ENCODE assay signal across 15 cellular contexts in genomic region chr9:118643118-118643517, GRCh38.
A peak's percentile ranks its signal among the peaks of the same experiment; 100 is the strongest.
DNase-seq lines count a peak whose midpoint lies in the region; ATAC-seq, FAIRE-seq and TF ChIP-seq lines count a peak whose summit lies in the region.
"Had no signal": no experiment of that assay in that cellular context is flagged by ENCODE, and none has a peak within 500 bp of the region (broad histone marks: within the 10 kb centered on the region; RNA-seq: fewer than 3 reads in every experiment).

No MANE protein-coding gene starts in this region.

- no peak overlapping the region for H2BK120ac ChIP-seq in H1 (replicated peaks; ENCODE audit: low read depth, low read length)

- no peak overlapping the region for H4K91ac ChIP-seq in H1 (replicated peaks; ENCODE audit: insufficient read length, low read length)

- H3K9me3 Mint-ChIP-seq in mesothelial cell of epicardium, result peaks cover 26% of the 10 kb centered on the region

- no peak overlapping the region for H2BK20ac ChIP-seq in H1 (ENCODE audit: low read length)

- no peak overlapping the region for H2BK15ac ChIP-seq in H1 (ENCODE audit: low read length)

- peaks cover 3% of the 10 kb centered on the region for H3K36me3 Mint-ChIP-seq in mesothelial cell of epicardium
- H3K36me3 Mint-ChIP-seq: activated naive CD8-positive, alpha-beta T cell treated with anti-CD3 and anti-CD28 coated beads, Interleukin-2, amount 10 ng/mL, durations not matched to agents 7 days and 5 days had no signal

- peak; percentile 55 for FAIRE-seq in H1 (lab: Jason Lieb, UNC)

- CTCF ChIA-PET in H1 (lab: Charles Lee; ENCODE audit: partially characterized antibody), result interaction anchor here (0.6 kb wide), 1 partner anchor 511 kb away, joined by 3 read pairs; no protein-coding TSS in a partner anchor

- no peaks in the 10 kb centered on the region for H4K20me1 ChIP-seq in H1 (replicated peaks in 1 of 2; ENCODE audit: control insufficient read depth in 1 of 2, insufficient read depth in 2 of 2, low read length in 2 of 2)
- H4K20me1 ChIP-seq: BLaER1 treated with 17β-estradiol and CSF1 and Interleukin-3, amounts not matched to agents 10 nM and 100 nM had no signal

- H3K9me3 ChIP-seq in H1 (ENCODE audit: insufficient read depth in 2 of 2, low read depth in 1 of 2, low read length in 1 of 2) (peaks cover 21 to 26% of the 10 kb centered on the region in 2 experiments; a peak in 3 of 4 replicates), mucosa of descending colon (peaks cover 9% of the 10 kb centered on the region), ovary (no peaks in the 10 kb centered on the region)
- H3K9me3 ChIP-seq: neutrophil had no signal

- peaks cover 4 to 5% (median 4%) of the 10 kb centered on the region in 4 experiments; a peak in 6 of 7 replicates for H3K4me1 ChIP-seq in H1 (replicated peaks in 1 of 4; ENCODE audit: control insufficient read depth in 3 of 4, insufficient read depth in 4 of 4, low read length in 3 of 4)
- no peaks in the 10 kb centered on the region for H3K4me1 ChIP-seq in mucosa of descending colon (ENCODE audit: low read depth)
- no peaks in the 10 kb centered on the region for H3K4me1 ChIP-seq in ovary (ENCODE audit: insufficient read depth)
- H3K4me1 ChIP-seq: BLaER1 treated with 17β-estradiol and CSF1 and Interleukin-3, amounts not matched to agents 10 nM and 100 nM had no signal

- no peak overlapping the region for H3K14ac ChIP-seq in H1 (ENCODE audit: insufficient read length)

- DNase-seq in EL (peak; percentile 86), NCI-H226 (peak; percentile 96), H1 (ENCODE audit: low read depth in 1 of 2, low spot score in 2 of 2) (peak; percentile 47 to 70), mesothelial cell of epicardium (ENCODE audit: low spot score in 2 of 2, unreplicated experiment in 2 of 2) (no peak), activated gamma-delta T cell treated with Interleukin-2 at 50 U/mL for 16 hours (no peak), mucosa of descending colon (no peak), ovary (no peak)
- DNase-seq: activated naive CD8-positive, alpha-beta T cell treated with anti-CD3 and anti-CD28 coated beads, Interleukin-2, amount 10 ng/mL, durations not matched to agents 7 days and 5 days; effector memory CD8-positive, alpha-beta T cell; NCI-H82; stimulated activated CD4-positive, alpha-beta T cell treated with anti-CD3 and anti-CD28 coated beads, Interleukin-4, amount 100 ng/mL, for 1 hour; substantia nigra had no signal

- no peaks in the 10 kb centered on the region for H3K79me2 ChIP-seq in H1 (ENCODE audit: control insufficient read depth in 1 of 2, insufficient read depth in 2 of 2, low read length in 2 of 2)

- intact Hi-C loops in mucosa of descending colon (cut with DNase I, micrococcal nuclease), result no loop called here
- intact Hi-C loops in ovary (cut with DNase I), result no loop called here

- no peaks in the 10 kb centered on the region for H3K79me1 ChIP-seq in H1 (ENCODE audit: low read depth, low read length)

- H3K27ac ChIP-seq in H1 (ENCODE audit: low read depth, low read length) (no peak overlapping the region), ovary (no peak overlapping the region)
- H3K27ac ChIP-seq: BLaER1 treated with 17β-estradiol and CSF1 and Interleukin-3, amounts not matched to agents 10 nM and 100 nM; neutrophil had no signal

- no peak for TF ChIP-seq POLR2A in H1 (IDR thresholded peaks at IDR 0.05; ENCODE audit: control extremely low read depth in 1 of 2, low read depth in 2 of 2, low read length in 2 of 2)
- TF ChIP-seq POLR2A in ovary (IDR thresholded peaks at IDR 0.05), result no peak

- H4K8ac ChIP-seq in H1 (ENCODE audit: extremely low read depth, insufficient read depth, low read length), result no peak overlapping the region

- H3K23ac ChIP-seq in H1 (ENCODE audit: insufficient read length), result no peak overlapping the region

- ATAC-seq in HG02970 (IDR thresholded peaks at IDR 0.05; ENCODE audit: low FRiP score, unreplicated experiment) (no peak), mucosa of descending colon (no peak)
- ATAC-seq: effector memory CD8-positive, alpha-beta T cell had no signal

- no peaks in the 10 kb centered on the region for H3K27me3 Mint-ChIP-seq in mesothelial cell of epicardium (ENCODE audit: low read depth)
- H3K27me3 Mint-ChIP-seq: activated naive CD8-positive, alpha-beta T cell treated with anti-CD3 and anti-CD28 coated beads, Interleukin-2, amount 10 ng/mL, durations not matched to agents 7 days and 5 days; effector memory CD8-positive, alpha-beta T cell had no signal

- no peak overlapping the region for H2BK5ac ChIP-seq in H1 (ENCODE audit: low read depth, low read length)

- TF ChIP-seq EP300 in H1 (IDR thresholded peaks at IDR 0.05; ENCODE audit: borderline replicate concordance in 1 of 2, low read depth in 2 of 2, low read length in 2 of 2) (no peak), ovary (IDR thresholded peaks at IDR 0.05) (no peak)

- H3K23me2 ChIP-seq in H1 (ENCODE audit: low read depth, low read length), result no peaks in the 10 kb centered on the region

- H3K18ac ChIP-seq in H1 (ENCODE audit: extremely low read depth, low read length), result no peak overlapping the region

- H3K4me3 ChIP-seq in H1 (ENCODE audit: extremely low read depth in 1 of 4, insufficient read depth in 2 of 4, low read depth in 3 of 4, low read length in 4 of 4) (no peak overlapping the region; a peak in 1 of 8 replicates), mucosa of descending colon (no peak overlapping the region), ovary (no peak overlapping the region)
- H3K4me3 ChIP-seq: BLaER1 treated with 17β-estradiol and CSF1 and Interleukin-3, amounts not matched to agents 10 nM and 100 nM had no signal

- H2BK12ac ChIP-seq in H1 (ENCODE audit: low read depth, low read length), result no peak overlapping the region; the same call in 1 of the 2 replicates

- TF ChIP-seq RAD21 in H1 (IDR thresholded peaks at IDR 0.05 in 1 of 2, conservative IDR thresholded peaks at IDR 0.05 in 1 of 2; ENCODE audit: low read depth in 2 of 2, low read length in 2 of 2), result no peak

- H3K27ac Mint-ChIP-seq in mesothelial cell of epicardium, result peak overlapping the region; percentile 1
- H3K27ac Mint-ChIP-seq: activated naive CD8-positive, alpha-beta T cell treated with anti-CD3 and anti-CD28 coated beads, Interleukin-2, amount 10 ng/mL, durations not matched to agents 7 days and 5 days; effector memory CD8-positive, alpha-beta T cell had no signal

- no peak overlapping the region for H3K56ac ChIP-seq in H1 (replicated peaks; ENCODE audit: insufficient read length, low read depth, low read length)

- H3K9ac ChIP-seq in H1 (replicated peaks in 1 of 4; ENCODE audit: extremely low read depth in 1 of 4, low read depth in 3 of 4, low read length in 3 of 4), result no peak overlapping the region
- H3K9ac ChIP-seq: BLaER1 treated with 17β-estradiol and CSF1 and Interleukin-3, amounts not matched to agents 10 nM and 100 nM had no signal

- POLR2A ChIA-PET in H1 (lab: Charles Lee; ENCODE audit: partially characterized antibody), result no interaction called here

- H3K4me2 ChIP-seq in H1 (ENCODE audit: insufficient read depth in 1 of 2, low read depth in 2 of 2, low read length in 2 of 2), result peak overlapping the region in 1 of 2 experiments; percentile 23; a peak in 2 of 4 replicates
- H3K4me2 ChIP-seq: BLaER1 treated with 17β-estradiol and CSF1 and Interleukin-3, amounts not matched to agents 10 nM and 100 nM had no signal

- peaks cover 10% of the 10 kb centered on the region for H3K4me1 Mint-ChIP-seq in mesothelial cell of epicardium
- H3K4me1 Mint-ChIP-seq: activated naive CD8-positive, alpha-beta T cell treated with anti-CD3 and anti-CD28 coated beads, Interleukin-2, amount 10 ng/mL, durations not matched to agents 7 days and 5 days had no signal

- no peak for TF ChIP-seq CTCF in H1 (IDR thresholded peaks at IDR 0.05; ENCODE audit: control extremely low read depth in 1 of 3, insufficient read depth in 1 of 3, low read depth in 1 of 3, low read length in 3 of 3)
- no peak for TF ChIP-seq CTCF in mesothelial cell of epicardium (IDR thresholded peaks at IDR 0.05; ENCODE audit: unreplicated experiment)
- TF ChIP-seq CTCF in mucosa of descending colon (IDR thresholded peaks at IDR 0.05), result no peak
- no peak for TF ChIP-seq CTCF in ovary (IDR thresholded peaks at IDR 0.05)

- no peak overlapping the region for H3K4me3 Mint-ChIP-seq in mesothelial cell of epicardium
- H3K4me3 Mint-ChIP-seq: activated naive CD8-positive, alpha-beta T cell treated with anti-CD3 and anti-CD28 coated beads, Interleukin-2, amount 10 ng/mL, durations not matched to agents 7 days and 5 days; effector memory CD8-positive, alpha-beta T cell had no signal

- H3K27me3 ChIP-seq in H1 (replicated peaks in 1 of 4; ENCODE audit: control insufficient read depth in 3 of 4, extremely low read depth in 1 of 4, insufficient read depth in 3 of 4, low read length in 3 of 4), result no peaks in the 10 kb centered on the region
- no peaks in the 10 kb centered on the region for H3K27me3 ChIP-seq in ovary
- H3K27me3 ChIP-seq: BLaER1 treated with 17β-estradiol and CSF1 and Interleukin-3, amounts not matched to agents 10 nM and 100 nM; neutrophil had no signal

- WGBS in H1 (ENCODE audit: extremely low coverage in 1 of 2, insufficient coverage in 1 of 2, insufficient read length in 1 of 2, insufficient replicate concordance in 2 of 2, low coverage in 1 of 2, low lambda C conversion rate in 2 of 2, missing lambda C conversion rate in 1 of 2), 2 experiments, result 44% methylated on average over 2 of the region's 2 CpGs; no CpG with 5 or more reads in 1 of the 2 experiments
- WGBS in ovary, 3 donors, result 13 to 38% (median 14%) methylated on average over 2 of the region's 2 CpGs

- no peak overlapping the region for H2AK5ac ChIP-seq in H1 (ENCODE audit: low read depth, low read length)

- H3K36me3 ChIP-seq in H1 (ENCODE audit: control insufficient read depth in 2 of 4, insufficient read depth in 4 of 4, low read length in 3 of 4) (no peaks in the 10 kb centered on the region), mucosa of descending colon (ENCODE audit: low read depth) (no peaks in the 10 kb centered on the region), ovary (no peaks in the 10 kb centered on the region)
- H3K36me3 ChIP-seq: BLaER1 treated with 17β-estradiol and CSF1 and Interleukin-3, amounts not matched to agents 10 nM and 100 nM; neutrophil had no signal

- H2AFZ ChIP-seq in H1 (ENCODE audit: low read length), result no peak overlapping the region

- no peak overlapping the region for H4K5ac ChIP-seq in H1 (ENCODE audit: insufficient read length, low read depth, low read length)

- no peak overlapping the region for H3K4ac ChIP-seq in H1 (replicated peaks; ENCODE audit: insufficient read length, low read depth, low read length)

TF ChIP-seq in H1, 55 proteins besides CTCF, POLR2A, EP300 and RAD21 (continues in another document):
- no peak for TF ChIP-seq PHF8 (conservative IDR thresholded peaks at IDR 0.05; ENCODE audit: low read depth, low read length)
- peak; percentile 40; the same call in 1 of the 2 replicates for TF ChIP-seq YY1 (IDR thresholded peaks at IDR 0.05; ENCODE audit: low read depth, low read length)
- TF ChIP-seq E2F6 (IDR thresholded peaks at IDR 0.05), result no peak
- no peak for TF ChIP-seq CREB1 (IDR thresholded peaks at IDR 0.05)

Comparison
In these comparisons a context has a peak if more than half of its experiments do, and no peak if none do; other contexts are left out.
1. DNase-seq: peak in EL (single experiment), NCI-H226 (single experiment) and H1 (2 of 2); none in mesothelial cell of epicardium (0 of 2), activated gamma-delta T cell treated with Interleukin-2 at 50 U/mL for 16 hours (single experiment), mucosa of descending colon (0 of 3) and ovary (0 of 5).